ENCODE assay signal across 18 cellular contexts in genomic region chrX:23228950-23229448, GRCh38.
DNase-seq lines count a peak whose midpoint lies in the region; ATAC-seq and FAIRE-seq lines count a peak whose summit lies in the region.
"Had no signal": no experiment of that assay in that cellular context is flagged by ENCODE, and none has a peak within 500 bp of the region (broad histone marks: within the 10 kb centered on the region; RNA-seq: fewer than 3 reads in every experiment).

No MANE protein-coding gene starts in this region.

- H3K4me1 Mint-ChIP-seq in immature natural killer cell, result no peaks in the 10 kb centered on the region
- no peaks in the 10 kb centered on the region for H3K4me1 Mint-ChIP-seq in activated T-cell treated with anti-CD3 and anti-CD28 coated beads, Interleukin-2, amount 50 U/mL, for 4 hours (ENCODE audit: low read depth)
- H3K4me1 Mint-ChIP-seq: activated T-helper 17 cell treated with anti-CD3 and anti-CD28 coated beads, Interleukin-2, amount 50 U/mL, for 72 hours had no signal

- 13 to 14% methylated on average over 5 of the region's 5 CpGs for WGBS in GM23248 (ENCODE audit: low coverage in 1 of 2, low lambda C conversion rate in 2 of 2, missing lambda C conversion rate in 2 of 2), 2 experiments

- ATAC-seq in activated T-cell treated with anti-CD3 and anti-CD28 coated beads, Interleukin-2, amount 50 U/mL, for 4 hours, result no peak
- ATAC-seq: activated T-helper 17 cell treated with anti-CD3 and anti-CD28 coated beads, Interleukin-2, amount 50 U/mL, for 72 hours; Panc1; SK-N-SH treated with all-trans-retinoic acid at 6 μM for 48 hours had no signal

- no peak for DNase-seq in HTR-8/SVneo (ENCODE audit: insufficient read length, low spot score)
- DNase-seq in foreskin melanocyte, result peak; percentile 2
- DNase-seq in myocyte (ENCODE audit: low read depth), result peak; percentile 5
- DNase-seq in GM23248, result no peak
- no peak for DNase-seq in cerebellar nuclear complex (lab: John Stamatoyannopoulos, UW)
- DNase-seq in immature natural killer cell, result no peak
- DNase-seq in activated T-cell treated with anti-CD3 and anti-CD28 coated beads, Interleukin-2, amount 50 U/mL, for 4 hours, result no peak
- DNase-seq: DND-41; KG1; kidney; NCI-H1092; NCI-H2081; stimulated activated CD4-positive, alpha-beta T cell treated with anti-CD3 and anti-CD28 coated beads, Interleukin-2, amount 100 ng/mL, for 48 hours had no signal

- H3K79me2 ChIP-seq in ACC112 (ENCODE audit: control insufficient read depth, insufficient read depth, low read length, unreplicated experiment), result no peaks in the 10 kb centered on the region
- no peaks in the 10 kb centered on the region for H3K79me2 ChIP-seq in GM23248 (ENCODE audit: insufficient read depth)

- no peak overlapping the region for H3K4me2 ChIP-seq in GM23248 (ENCODE audit: unreplicated experiment)

- no peaks in the 10 kb centered on the region for H4K20me1 ChIP-seq in GM23248 (ENCODE audit: insufficient read depth)

- in situ Hi-C loops in GM23248 (cut with MboI), result no loop called here

- H3K27ac Mint-ChIP-seq in immature natural killer cell, result no peak overlapping the region
- H3K27ac Mint-ChIP-seq: activated T-helper 17 cell treated with anti-CD3 and anti-CD28 coated beads, Interleukin-2, amount 50 U/mL, for 72 hours had no signal

- H3K27ac ChIP-seq in ACC112 (ENCODE audit: low read depth, low read length) (no peak overlapping the region), GM23248 (no peak overlapping the region)

- FAIRE-seq in HTR-8/SVneo (lab: Jason Lieb, UNC), result peak; percentile 86
- FAIRE-seq: kidney had no signal

- H3K9ac ChIP-seq in GM23248, result no peak overlapping the region

- H3K4me1 ChIP-seq in ACC112 (ENCODE audit: control insufficient read depth, insufficient read depth, low read length, unreplicated experiment) (no peaks in the 10 kb centered on the region), GM23248 (ENCODE audit: insufficient read depth) (no peaks in the 10 kb centered on the region)
- H3K4me1 ChIP-seq: HAP-1 had no signal

- H3K9me3 Mint-ChIP-seq in immature natural killer cell, result peaks cover 0 to 2% (median 0%) of the 10 kb centered on the region in 6 donors
- no peaks in the 10 kb centered on the region for H3K9me3 Mint-ChIP-seq in activated T-cell treated with anti-CD3 and anti-CD28 coated beads, Interleukin-2, amount 50 U/mL, for 4 hours
- H3K9me3 Mint-ChIP-seq: activated T-helper 17 cell treated with anti-CD3 and anti-CD28 coated beads, Interleukin-2, amount 50 U/mL, for 72 hours had no signal

- no peaks in the 10 kb centered on the region for H3K9me2 ChIP-seq in GM23248 (ENCODE audit: insufficient read depth)

- H3K27me3 ChIP-seq in ACC112 (ENCODE audit: insufficient read depth, low read length), result no peaks in the 10 kb centered on the region
- no peaks in the 10 kb centered on the region for H3K27me3 ChIP-seq in GM23248 (replicated peaks; ENCODE audit: insufficient read depth)

- peak overlapping the region; percentile 60; the same call in 1 of the 2 replicates for H3K4me3 ChIP-seq in ACC112 (ENCODE audit: low read depth, low read length)
- no peak overlapping the region for H3K4me3 ChIP-seq in GM23248
- H3K4me3 ChIP-seq: HAP-1 had no signal

- no peaks in the 10 kb centered on the region for H3K36me3 ChIP-seq in ACC112 (ENCODE audit: insufficient read depth, low read length)
- no peaks in the 10 kb centered on the region for H3K36me3 ChIP-seq in GM23248 (ENCODE audit: low read depth)
- H3K36me3 ChIP-seq: HAP-1 had no signal

- H3F3A ChIP-seq in GM23248 (ENCODE audit: insufficient read depth), result no peaks in the 10 kb centered on the region

- H3K9me3 ChIP-seq in GM23248 (ENCODE audit: low read depth), result no peaks in the 10 kb centered on the region
- H3K9me3 ChIP-seq: HAP-1 had no signal

- H3K27me3 Mint-ChIP-seq in immature natural killer cell (ENCODE audit: low read depth in 3 of 3), result no peaks in the 10 kb centered on the region
- no peaks in the 10 kb centered on the region for H3K27me3 Mint-ChIP-seq in activated T-cell treated with anti-CD3 and anti-CD28 coated beads, Interleukin-2, amount 50 U/mL, for 4 hours (ENCODE audit: low read depth)
- H3K27me3 Mint-ChIP-seq: activated T-helper 17 cell treated with anti-CD3 and anti-CD28 coated beads, Interleukin-2, amount 50 U/mL, for 72 hours had no signal

- H3K4me3 Mint-ChIP-seq in immature natural killer cell, result no peak overlapping the region
- H3K4me3 Mint-ChIP-seq in activated T-cell treated with anti-CD3 and anti-CD28 coated beads, Interleukin-2, amount 50 U/mL, for 4 hours, result no peak overlapping the region
- H3K4me3 Mint-ChIP-seq: activated T-helper 17 cell treated with anti-CD3 and anti-CD28 coated beads, Interleukin-2, amount 50 U/mL, for 72 hours had no signal

- H2AFZ ChIP-seq in ACC112 (ENCODE audit: low read length, unreplicated experiment), result no peak overlapping the region
- H2AFZ ChIP-seq in GM23248, result no peak overlapping the region

- H3K36me3 Mint-ChIP-seq in immature natural killer cell, result no peaks in the 10 kb centered on the region
- H3K36me3 Mint-ChIP-seq in activated T-cell treated with anti-CD3 and anti-CD28 coated beads, Interleukin-2, amount 50 U/mL, for 4 hours (ENCODE audit: insufficient read depth), result no peaks in the 10 kb centered on the region

Comparison
In these comparisons a context has a peak if more than half of its experiments do, and no peak if none do; other contexts are left out.
1. DNase-seq: peak in foreskin melanocyte (single experiment) and myocyte (single experiment); none in HTR-8/SVneo (single experiment), GM23248 (single experiment), cerebellar nuclear complex (0 of 2), immature natural killer cell (0 of 3) and activated T-cell treated with anti-CD3 and anti-CD28 coated beads, Interleukin-2, amount 50 U/mL, for 4 hours (single experiment).